In the genomic region with DNA sequence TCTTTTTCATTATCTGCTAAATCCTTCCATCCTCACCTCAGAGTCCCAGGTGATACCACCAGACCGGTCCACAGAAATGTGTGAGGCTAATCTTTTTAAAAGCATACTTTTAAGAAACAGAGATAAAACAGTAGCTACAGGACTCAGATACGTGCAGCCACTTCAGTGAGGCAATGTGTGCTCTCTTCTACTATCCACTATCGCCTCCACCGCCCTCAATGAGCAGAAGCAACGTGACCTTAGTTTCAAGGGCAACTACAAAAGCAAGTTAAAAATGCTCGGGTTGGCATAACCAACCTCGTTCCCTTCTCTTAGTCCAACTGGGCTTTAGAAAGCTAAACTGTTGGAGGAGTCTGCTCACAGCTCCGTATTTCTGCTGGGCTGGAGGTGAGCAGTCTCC, we compare ENCODE assay signal across 23 cellular contexts. TPM values are rescaled to one million over a fixed set of nuclear protein-coding genes. Genes with fewer than 3 reads are reported as not detected.
DNase-seq lines count a peak whose midpoint lies in the region; ATAC-seq and TF ChIP-seq lines count a peak whose summit lies in the region.
"Had no signal": no experiment of that assay in that cellular context is flagged by ENCODE, and none has a peak within 500 bp of the region (broad histone marks: within the 10 kb centered on the region; RNA-seq: fewer than 3 reads in every experiment).

No MANE protein-coding gene starts in this region.

- H3K27me3 Mint-ChIP-seq in nephron (ENCODE audit: low read depth) = peaks cover 69% of the 10 kb centered on the region
- no peaks in the 10 kb centered on the region for H3K27me3 Mint-ChIP-seq in type B pancreatic cell

- H3K4me3 ChIP-seq in heart right ventricle (no peak overlapping the region), esophagus muscularis mucosa (peak overlapping the region in 2 of 4 donors; percentile 7 to 14)
- H3K4me3 ChIP-seq: coronary artery, upper lobe of right lung had no signal

- H3K4me1 ChIP-seq in heart right ventricle = peaks cover 0 to 19% (median 15%) of the 10 kb centered on the region in 9 donors
- peaks cover 14 to 90% (median 83%) of the 10 kb centered on the region in 4 donors for H3K4me1 ChIP-seq in esophagus muscularis mucosa

- H3K27me3 ChIP-seq in heart right ventricle (peaks cover 11 to 65% (median 49%) of the 10 kb centered on the region in 7 donors), esophagus muscularis mucosa (peaks cover 0 to 24% (median 2%) of the 10 kb centered on the region in 4 donors)

- no peak for TF ChIP-seq EP300 in esophagus muscularis mucosa (IDR thresholded peaks at IDR 0.05)

- H3K4me3 Mint-ChIP-seq in nephron (peak overlapping the region in 2 of 3 experiments; percentile 33 to 51), type B pancreatic cell (peak overlapping the region; percentile 98)
- H3K4me3 Mint-ChIP-seq: activated CD8-positive, alpha-beta T cell treated with anti-CD3 and anti-CD28 coated beads, Interleukin-2, amount 10 ng/mL, durations not matched to agents 7 days and 5 days; memory B cell; natural killer cell had no signal

- DNase-seq in Right ventricle myocardium superior (peak; percentile 4), heart right ventricle (no peak), esophagus muscularis mucosa (ENCODE audit: extremely low spot score) (no peak), type B pancreatic cell (ENCODE audit: extremely low spot score, unreplicated experiment) (no peak), RKO (ENCODE audit: low spot score) (no peak), sciatic nerve (ENCODE audit: low spot score) (no peak)
- no peak for DNase-seq in activated CD4-positive, alpha-beta T cell treated with anti-CD3 and anti-CD28 coated beads for 48 hours
- DNase-seq: 8988T; activated CD8-positive, alpha-beta T cell treated with anti-CD3 and anti-CD28 coated beads, Interleukin-2, amount 10 ng/mL, durations not matched to agents 7 days and 5 days; activated naive CD4-positive, alpha-beta T cell treated with Interleukin-2 at 50 U/mL for 16 hours; activated T-cell treated with anti-CD3 and anti-CD28 coated beads, Interleukin-2, amount 50 U/mL, for 1 hour; DND-41; KG1; natural killer cell; NCI-H1930; NCI-H446 treated with DMSO at 0.1 percent for 48 hours; stimulated activated naive CD4-positive, alpha-beta T cell treated with Interleukin-2 at 50 U/mL for 16 hours; T-helper 9 cell had no signal

- H3K9me3 Mint-ChIP-seq in nephron = no peaks in the 10 kb centered on the region
- H3K9me3 Mint-ChIP-seq in type B pancreatic cell = no peaks in the 10 kb centered on the region
- H3K9me3 Mint-ChIP-seq: memory B cell, natural killer cell had no signal

- no peaks in the 10 kb centered on the region for H3K36me3 ChIP-seq in heart right ventricle
- H3K36me3 ChIP-seq in esophagus muscularis mucosa = no peaks in the 10 kb centered on the region
- H3K36me3 ChIP-seq: upper lobe of right lung had no signal

- H3K36me3 Mint-ChIP-seq in nephron (ENCODE audit: low read depth) = peaks cover 41% of the 10 kb centered on the region
- H3K36me3 Mint-ChIP-seq in type B pancreatic cell = peaks cover 42% of the 10 kb centered on the region
- H3K36me3 Mint-ChIP-seq: memory B cell had no signal

- no peak for TF ChIP-seq POLR2A in esophagus muscularis mucosa (IDR thresholded peaks at IDR 0.05; ENCODE audit: low read depth)

- intact Hi-C loops in Right ventricle myocardium superior (cut with DNase I) (no loop called here), heart right ventricle (cut with DNase I) (no loop called here), esophagus muscularis mucosa (cut with DNase I) (loop anchor here (5.0 to 10.0 kb wide), 3 partner anchors 72 to 519 kb away; no protein-coding TSS in a partner anchor), sciatic nerve (cut with DNase I) (no loop called here)

- H3K27ac ChIP-seq in heart right ventricle = no peak overlapping the region
- peak overlapping the region; percentile 91 to 95 (median 94) for H3K27ac ChIP-seq in esophagus muscularis mucosa (replicated peaks in 1 of 4)
- H3K27ac ChIP-seq: coronary artery, upper lobe of right lung had no signal

- TF ChIP-seq CTCF in heart right ventricle (IDR thresholded peaks at IDR 0.05) (no peak), esophagus muscularis mucosa (IDR thresholded peaks at IDR 0.05) (no peak), nephron (IDR thresholded peaks at IDR 0.05; ENCODE audit: unreplicated experiment in 3 of 3) (no peak), type B pancreatic cell (conservative IDR thresholded peaks at IDR 0.05) (no peak)

- H3K27ac Mint-ChIP-seq in nephron = peak overlapping the region in 1 of 3 experiments; percentile 75
- H3K27ac Mint-ChIP-seq in type B pancreatic cell = peak overlapping the region; percentile 13
- H3K27ac Mint-ChIP-seq: activated CD8-positive, alpha-beta T cell treated with anti-CD3 and anti-CD28 coated beads, Interleukin-2, amount 10 ng/mL, durations not matched to agents 7 days and 5 days; memory B cell; natural killer cell had no signal

- no peak for ATAC-seq in Right ventricle myocardium superior (ENCODE audit: poor library complexity)
- no peak for ATAC-seq in heart right ventricle
- ATAC-seq in sciatic nerve = no peak
- ATAC-seq: activated CD8-positive, alpha-beta T cell treated with anti-CD3 and anti-CD28 coated beads, Interleukin-2, amount 10 ng/mL, durations not matched to agents 7 days and 5 days; natural killer cell; SK-N-SH treated with all-trans-retinoic acid at 6 μM for 48 hours; upper lobe of right lung had no signal

- peaks cover 44% of the 10 kb centered on the region for H3K4me1 Mint-ChIP-seq in nephron
- H3K4me1 Mint-ChIP-seq in type B pancreatic cell (ENCODE audit: unreplicated experiment) = peaks cover 53% of the 10 kb centered on the region
- H3K4me1 Mint-ChIP-seq: memory B cell had no signal

- H3K9me3 ChIP-seq in heart right ventricle = no peaks in the 10 kb centered on the region
- H3K9me3 ChIP-seq in esophagus muscularis mucosa = no peaks in the 10 kb centered on the region
- H3K9me3 ChIP-seq: upper lobe of right lung had no signal

- WGBS in heart right ventricle, 2 donors = 55 to 62% methylated on average over 8 of the region's 8 CpGs
- 67% methylated on average over 8 of the region's 8 CpGs for WGBS in esophagus muscularis mucosa

RNA-seq across cellular contexts. Expression of gene FGFR2, which starts 4.2 kb away (rescaled TPM):
- 0.30 TPM for total RNA-seq in Right ventricle myocardium superior
- total RNA-seq in heart right ventricle = under 1 TPM; 0.09 to 0.81 (median 0.59) TPM
- under 1 TPM; 0.22 to 0.33 TPM for polyA plus RNA-seq in heart right ventricle
- total RNA-seq in esophagus muscularis mucosa = 10 to 100 TPM; 58.6 to 74.0 (median 60.5) TPM
- total RNA-seq in type B pancreatic cell (ENCODE audit: low replicate concordance) = 68.8 and 173 TPM in 2 replicates
- total RNA-seq in sciatic nerve = 10.8 TPM
- total RNA-seq: activated CD8-positive, alpha-beta T cell treated with anti-CD3 and anti-CD28 coated beads, Interleukin-2, amount 10 ng/mL, durations not matched to agents 7 days and 5 days had no signal

Comparison
In these comparisons a context has a peak if more than half of its experiments do, and no peak if none do; other contexts are left out.
1. H3K27ac ChIP-seq: peak in esophagus muscularis mucosa (4 of 4); none in heart right ventricle (0 of 10).